8 cellular contexts compared by ENCODE assay signal in genomic region chr10:16436758-16437539, GRCh38. TPM values are rescaled to one million over a fixed set of nuclear protein-coding genes. Genes with fewer than 3 reads are reported as not detected.
DNase-seq lines count a peak whose midpoint lies in the region; ATAC-seq, FAIRE-seq and TF ChIP-seq lines count a peak whose summit lies in the region.

PTER (plus strand) TSS chr10:16437010; CDS start chr10:16484385, 47,375 bp downstream.

- no peak for TF ChIP-seq CTCF in mesothelial cell of epicardium (IDR thresholded peaks at IDR 0.05; ENCODE audit: unreplicated experiment)

- peaks cover 35% of the 10 kb centered on the region for H3K4me1 Mint-ChIP-seq in mesothelial cell of epicardium

- peak; percentile 79 for DNase-seq in COLO829 (ENCODE audit: low spot score)
- peak; percentile 86 for DNase-seq in HT1080 (ENCODE audit: low read depth)
- DNase-seq in NOMO-1 treated with DMSO at 0.1 percent for 48 hours (lab: John Stamatoyannopoulos, UW; ENCODE audit: unreplicated experiment) = peak; percentile 94
- DNase-seq in activated CD8-positive, alpha-beta memory T cell treated with anti-CD3 and anti-CD28 coated beads, Interleukin-2, amount 50 U/mL, for 24 hours (ENCODE audit: extremely low read depth) = peak; percentile 96
- DNase-seq in mesothelial cell of epicardium (ENCODE audit: low spot score in 2 of 2, unreplicated experiment in 2 of 2) = peak; percentile 56 to 81
- peak; percentile 95 for DNase-seq in stimulated activated CD8-positive, alpha-beta memory T cell treated with anti-CD3 and anti-CD28 coated beads, Interleukin-15, amount 100 ng/mL, for 48 hours (ENCODE audit: low read depth in 2 of 2)

- FAIRE-seq in endometrium (lab: Jason Lieb, UNC) = peak; percentile 81

- peak; percentile 94 for ATAC-seq in GM21367 (IDR thresholded peaks at IDR 0.05; ENCODE audit: unreplicated experiment)

- no peaks in the 10 kb centered on the region for H3K36me3 Mint-ChIP-seq in mesothelial cell of epicardium

- peak within 1 kb of the TSS; percentile 87 for H3K4me3 Mint-ChIP-seq in mesothelial cell of epicardium

- no peaks in the 10 kb centered on the region for H3K27me3 Mint-ChIP-seq in mesothelial cell of epicardium (ENCODE audit: low read depth)

- H3K27ac Mint-ChIP-seq in mesothelial cell of epicardium = peak within 1 kb of the TSS; percentile 88

- H3K9me3 Mint-ChIP-seq in mesothelial cell of epicardium = no peaks in the 10 kb centered on the region

RNA-seq across cellular contexts. Expression of gene PTER, which starts in this region (rescaled TPM):
- total RNA-seq in HT1080 (2014; rRNA removed; shearing (Covaris generic)) = 5.8 and 9.5 TPM in 2 replicates
- polyA plus RNA-seq in HT1080 (2015; cell fraction: cytosol; rRNA removed) = 5.2 and 6.2 TPM in 2 replicates
- 8.9 and 9.9 TPM in 2 replicates for polyA plus RNA-seq in HT1080 (2015; cell fraction: nucleus; rRNA removed)
- 9.4 to 11.4 TPM (median 10.1 TPM) in 3 replicates for total RNA-seq in mesothelial cell of epicardium

Comparison
In these comparisons a context has a peak if more than half of its experiments do, and no peak if none do; other contexts are left out.
1. Peak in every context shown above with its lines: DNase-seq and ATAC-seq.